Comparison of ENCODE assay signal across 2 cellular contexts in the genomic region with DNA sequence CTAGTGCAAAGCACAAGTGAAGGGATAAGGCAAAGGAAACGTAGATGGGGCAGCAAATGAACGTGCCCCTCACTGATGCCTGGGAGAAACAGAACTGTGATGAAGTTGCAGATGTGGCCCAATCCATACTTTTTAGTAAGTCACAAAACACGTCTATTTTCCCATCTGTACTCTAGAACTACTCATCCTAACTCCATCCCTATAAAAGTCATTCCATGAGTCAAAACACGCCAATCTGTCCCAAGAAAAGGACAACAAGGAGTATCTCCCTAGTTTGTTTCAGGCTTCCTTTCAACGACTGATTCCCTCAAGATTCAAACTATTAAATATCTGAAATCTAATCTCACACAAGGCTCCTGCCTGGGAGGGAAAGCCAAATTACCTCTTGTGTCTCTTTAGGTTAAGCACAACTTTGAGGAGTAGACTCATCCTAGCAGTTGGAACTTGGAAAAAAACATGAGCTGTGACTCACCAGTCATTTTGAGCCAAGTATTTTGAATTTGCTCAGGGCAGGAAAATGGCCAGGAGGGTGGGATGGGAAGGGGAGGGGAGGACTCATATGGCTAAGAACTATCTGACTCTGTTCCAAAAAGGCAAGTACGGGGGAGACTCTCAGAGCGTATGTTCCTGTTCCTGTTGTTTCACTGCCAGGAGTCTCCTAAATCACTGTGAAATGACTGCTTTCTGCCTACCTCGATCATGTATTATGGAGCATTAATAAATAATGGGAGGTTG.
TF ChIP-seq lines count a peak whose summit lies in the region.

No MANE protein-coding gene starts in this region.

TF ChIP-seq in A549, 52 proteins besides CTCF, POLR2A, EP300 and RAD21:
- TF ChIP-seq MYC (IDR thresholded peaks at IDR 0.05; ENCODE audit: borderline replicate concordance, low read length) (no peak), TP53 (CRISPR knock-in tag; IDR thresholded peaks at IDR 0.05) (no peak), FOXS1 (CRISPR knock-in tag; IDR thresholded peaks at IDR 0.05) (no peak), FOSL2 (IDR thresholded peaks at IDR 0.05) (0 out of 2 replicates have a peak, but pooled peaks have one; percentile 23), FOSL2 (CRISPR knock-in tag; IDR thresholded peaks at IDR 0.05) (no peak), ZNF302 (CRISPR knock-in tag; IDR thresholded peaks at IDR 0.05) (no peak), HOXA7 (CRISPR knock-in tag; IDR thresholded peaks at IDR 0.05) (no peak)

TF ChIP-seq in IMR-90, 13 proteins besides CTCF, POLR2A, EP300 and RAD21:
- TF ChIP-seq RFX5 (IDR thresholded peaks at IDR 0.05; ENCODE audit: low read depth, low read length), result no peak
- no peak for TF ChIP-seq MAFK (IDR thresholded peaks at IDR 0.05; ENCODE audit: low read depth, low read length)
- TF ChIP-seq CEBPB (IDR thresholded peaks at IDR 0.05; ENCODE audit: low read depth, low read length), result no peak
- TF ChIP-seq FOS (IDR thresholded peaks at IDR 0.05; ENCODE audit: low read depth, low read length), result peak; percentile 70; the same call in 1 of the 2 replicates
- no peak for TF ChIP-seq MAZ (IDR thresholded peaks at IDR 0.05; ENCODE audit: borderline replicate concordance, low read depth, low read length)
- TF ChIP-seq, protein P1, sequence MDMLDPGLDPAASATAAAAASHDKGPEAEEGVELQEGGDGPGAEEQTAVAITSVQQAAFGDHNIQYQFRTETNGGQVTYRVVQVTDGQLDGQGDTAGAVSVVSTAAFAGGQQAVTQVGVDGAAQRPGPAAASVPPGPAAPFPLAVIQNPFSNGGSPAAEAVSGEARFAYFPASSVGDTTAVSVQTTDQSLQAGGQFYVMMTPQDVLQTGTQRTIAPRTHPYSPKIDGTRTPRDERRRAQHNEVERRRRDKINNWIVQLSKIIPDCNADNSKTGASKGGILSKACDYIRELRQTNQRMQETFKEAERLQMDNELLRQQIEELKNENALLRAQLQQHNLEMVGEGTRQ (IDR thresholded peaks at IDR 0.05; ENCODE audit: low read depth, low read length), result no peak
